Comparison of ENCODE assay signal across 17 cellular contexts in genomic region chr10:72098301-72099053, GRCh38. TPM values are rescaled to one million over a fixed set of nuclear protein-coding genes. Genes with fewer than 3 reads are reported as not detected.
DNase-seq lines count a peak whose midpoint lies in the region; ATAC-seq, FAIRE-seq and TF ChIP-seq lines count a peak whose summit lies in the region.
"Had no signal": no experiment of that assay in that cellular context is flagged by ENCODE, and none has a peak within 500 bp of the region (broad histone marks: within the 10 kb centered on the region; RNA-seq: fewer than 3 reads in every experiment).

No MANE protein-coding gene starts in this region.

- in situ Hi-C loops in K562 (cut with MboI) = no loop called here

- TF ChIP-seq EP300 in A549 (IDR thresholded peaks at IDR 0.05) (no peak), K562 (IDR thresholded peaks at IDR 0.05; ENCODE audit: low read length) (peak; percentile 73)

- H3K9me3 ChIP-seq in A549 = no peaks in the 10 kb centered on the region
- no peaks in the 10 kb centered on the region for H3K9me3 ChIP-seq in K562 (replicated peaks; ENCODE audit: control insufficient read depth, insufficient read depth, low read depth, low read length)
- H3K9me3 ChIP-seq in mucosa of rectum (ENCODE audit: control insufficient read depth in 2 of 2, low read length in 2 of 2) = no peaks in the 10 kb centered on the region
- no peaks in the 10 kb centered on the region for H3K9me3 ChIP-seq in vagina
- H3K9me3 ChIP-seq: adrenal gland, gastrocnemius medialis had no signal

- no peaks in the 10 kb centered on the region for H3K9me1 ChIP-seq in K562 (ENCODE audit: control insufficient read depth, insufficient read depth, low read length)

- peaks cover 27% of the 10 kb centered on the region; the same call in 2 of the 3 replicates for H3K36me3 ChIP-seq in K562 (ENCODE audit: control insufficient read depth, insufficient read depth, low read length)
- H3K36me3 ChIP-seq in mucosa of rectum (ENCODE audit: control insufficient read depth in 2 of 2, insufficient read depth in 2 of 2, low read length in 2 of 2) = peaks cover 9 to 12% of the 10 kb centered on the region in 2 donors
- H3K36me3 ChIP-seq in vagina = peaks cover 0 to 24% of the 10 kb centered on the region in 2 donors

- H3K4me3 ChIP-seq in A549 (no peak overlapping the region), K562 (no peak overlapping the region), mucosa of rectum (ENCODE audit: low read length in 2 of 2) (no peak overlapping the region), vagina (no peak overlapping the region)
- H3K4me3 ChIP-seq: adrenal gland, gastrocnemius medialis had no signal

- POLR2A ChIA-PET in A549 (lab: Yijun Ruan, JAX) (interaction anchor here (0.8 to 0.9 kb wide), 2 partner anchors 34 to 73 kb away, joined by 4 to 6 read pairs; no protein-coding TSS in a partner anchor), HEK293T (lab: Yijun Ruan, JAX) (interaction anchor here (1.0 to 1.3 kb wide), 2 partner anchors 15 to 118 kb away, joined by 3 read pairs; no protein-coding TSS in a partner anchor), K562 (lab: Yijun Ruan, JAX) (interaction anchor here (0.7 to 1.8 kb wide), 12 partner anchors 8 to 1106 kb away, joined by 3 to 10 read pairs (median 4); partner anchors contain the start of gene ASCC1)

- H3K9ac ChIP-seq in K562 (ENCODE audit: insufficient read depth in 1 of 2, low read depth in 2 of 2, low read length in 2 of 2) (peak overlapping the region in 1 of 2 experiments; percentile 9; a peak in 1 of 4 replicates), mucosa of rectum (ENCODE audit: low read depth in 1 of 2, low read length in 2 of 2) (no peak overlapping the region)

- H4K20me1 ChIP-seq in K562 (replicated peaks; ENCODE audit: control insufficient read depth, insufficient read depth, low read length) = no peaks in the 10 kb centered on the region

- no peak for FAIRE-seq in A549 (lab: Jason Lieb, UNC)
- peak; percentile 69 for FAIRE-seq in K562 (lab: Jason Lieb, UNC)
- FAIRE-seq: GM19239, TTC549 had no signal

- no peaks in the 10 kb centered on the region for H3K27me3 ChIP-seq in K562 (ENCODE audit: control insufficient read depth in 2 of 2, insufficient read depth in 2 of 2, low read length in 2 of 2)
- no peaks in the 10 kb centered on the region for H3K27me3 ChIP-seq in mucosa of rectum (ENCODE audit: control insufficient read depth in 2 of 2, insufficient read depth in 2 of 2, low read length in 2 of 2)
- H3K27me3 ChIP-seq in vagina = no peaks in the 10 kb centered on the region
- H3K27me3 ChIP-seq: adrenal gland, gastrocnemius medialis had no signal

- ATAC-seq in A549 (0 out of 6 replicates have a peak, but pooled peaks of 1 of the 2 experiments have one; percentile 4), K562 (peak; percentile 70), HG03342 (IDR thresholded peaks at IDR 0.05; ENCODE audit: unreplicated experiment) (no peak), HG03457 (IDR thresholded peaks at IDR 0.05; ENCODE audit: unreplicated experiment) (no peak)
- ATAC-seq: gastrocnemius medialis had no signal

- H3K27ac ChIP-seq in A549 (peak overlapping the region; percentile 69 to 71), K562 (ENCODE audit: extremely low read depth, low read depth, low read length) (peak overlapping the region; percentile 63), mucosa of rectum (ENCODE audit: low read depth in 2 of 2, low read length in 2 of 2) (peak overlapping the region; percentile 24 to 77), vagina (no peak overlapping the region)
- H3K27ac ChIP-seq: gastrocnemius medialis had no signal

- intact Hi-C loops in K562 (cut with micrococcal nuclease) (no loop called here), vagina (cut with DNase I) (no loop called here)

- DNase-seq in A549 (ENCODE audit: low read depth in 1 of 2, low spot score in 1 of 2) (no peak), HEK293T (ENCODE audit: extremely low spot score) (no peak), K562 (ENCODE audit: extremely low read depth in 1 of 4, low spot score in 3 of 4) (peak in 2 of 4 experiments; percentile 42 to 69), vagina (ENCODE audit: extremely low spot score in 2 of 2) (no peak), C1 segment of cervical spinal cord (lab: John Stamatoyannopoulos, UW) (no peak)
- DNase-seq: activated CD4-positive, alpha-beta T cell treated with anti-CD3 and anti-CD28 coated beads, Interleukin-2, amount 50 U/mL, for 48 hours; activated T-cell treated with anti-CD3 and anti-CD28 coated beads, Interleukin-2, amount 50 U/mL, for 4 hours; AML-193; gastrocnemius medialis; Karpas-422; NCI-H1436 had no signal

- no peak overlapping the region for H2AFZ ChIP-seq in K562 (ENCODE audit: low read depth, low read length)

- H3K4me2 ChIP-seq in A549 = peak overlapping the region; percentile 63
- peak overlapping the region; percentile 23; the same call in 1 of the 2 replicates for H3K4me2 ChIP-seq in K562 (ENCODE audit: insufficient read depth, low read length)

- CTCF ChIA-PET in A549 (lab: Yijun Ruan, JAX) (interaction anchor here (0.6 to 1.9 kb wide), 6 partner anchors 15 to 1074 kb away, joined by 3 to 12 read pairs (median 4); no protein-coding TSS in a partner anchor), HEK293T (lab: Yijun Ruan, JAX) (interaction anchor here (0.9 kb wide), 1 partner anchor 10 kb away, joined by 3 read pairs; no protein-coding TSS in a partner anchor), K562 (lab: Yijun Ruan, JAX; ENCODE audit: low intra/inter-chr PET ratio) (no interaction called here)

- TF ChIP-seq RAD21 in A549 (conservative IDR thresholded peaks at IDR 0.05 in 1 of 2, IDR thresholded peaks at IDR 0.05 in 1 of 2) = no peak
- TF ChIP-seq RAD21 in K562 (CRISPR knock-in tag; conservative IDR thresholded peaks at IDR 0.05 in 1 of 2, IDR thresholded peaks at IDR 0.05 in 1 of 2) = no peak

- 48% methylated on average over 4 of the region's 4 CpGs for WGBS in A549 (ENCODE audit: missing lambda C conversion rate)
- 40% methylated on average over 4 of the region's 4 CpGs for WGBS in K562 (ENCODE audit: insufficient coverage, low coverage, missing lambda C conversion rate)

- peaks cover 48% of the 10 kb centered on the region for H3K4me1 ChIP-seq in A549
- peaks cover 15 to 37% of the 10 kb centered on the region in 2 experiments for H3K4me1 ChIP-seq in K562 (replicated peaks in 1 of 2; ENCODE audit: control insufficient read depth in 2 of 2, insufficient read depth in 2 of 2, low read length in 2 of 2)
- peaks cover 0 to 17% of the 10 kb centered on the region in 2 donors for H3K4me1 ChIP-seq in mucosa of rectum (ENCODE audit: control insufficient read depth in 2 of 2, insufficient read depth in 2 of 2, low read length in 2 of 2)
- no peaks in the 10 kb centered on the region for H3K4me1 ChIP-seq in vagina
- H3K4me1 ChIP-seq: gastrocnemius medialis had no signal

- TF ChIP-seq CTCF in A549 (IDR thresholded peaks at IDR 0.05) (no peak), K562 (IDR thresholded peaks at IDR 0.05 in 2 of 3, conservative IDR thresholded peaks at IDR 0.05 in 1 of 3; ENCODE audit: insufficient read depth in 2 of 3, low read depth in 1 of 3, low read length in 3 of 3) (no peak), vagina (IDR thresholded peaks at IDR 0.05) (no peak)

- BruUV-seq in K562 (replicated peaks; lab: Mats Ljungman, UMichigan) = no TSS peak

- TF ChIP-seq POLR2A in A549 (IDR thresholded peaks at IDR 0.05; ENCODE audit: low read length) (no peak), K562 (conservative IDR thresholded peaks at IDR 0.05) (no peak), vagina (IDR thresholded peaks at IDR 0.05) (no peak)

- H3K79me2 ChIP-seq in K562 (ENCODE audit: control insufficient read depth, insufficient read depth, low read length) = no peaks in the 10 kb centered on the region

TF ChIP-seq in A549, 52 proteins besides CTCF, POLR2A, EP300 and RAD21:
- 0 out of 2 replicates have a peak, but pooled peaks have one; percentile 54 for TF ChIP-seq EHMT2 (IDR thresholded peaks at IDR 0.05; ENCODE audit: low read depth)
- TF ChIP-seq ESRRA (IDR thresholded peaks at IDR 0.05; ENCODE audit: borderline replicate concordance, low read length) = no peak
TF ChIP-seq in A549: peak in this region for 1.

TF ChIP-seq in K562, 482 proteins besides CTCF, POLR2A, EP300 and RAD21 (continues in another document):
- TF ChIP-seq CBFA2T3 (IDR thresholded peaks at IDR 0.05) (peak; percentile 31; the same call in 1 of the 2 replicates), POU5F1 (IDR thresholded peaks at IDR 0.05; ENCODE audit: borderline replicate concordance, low read depth, low read length, partially characterized antibody) (no peak), DDX20 (tag; IDR thresholded peaks at IDR 0.05; ENCODE audit: low read depth) (no peak), CBFA2T2 (conservative IDR thresholded peaks at IDR 0.05) (no peak), POLR2B (IDR thresholded peaks at IDR 0.05; ENCODE audit: low read depth, partially characterized antibody) (no peak), CREB1 (IDR thresholded peaks at IDR 0.05) (peak; percentile 70), CREB1 (CRISPR knock-in tag; IDR thresholded peaks at IDR 0.05) (peak; percentile 86)

RNA-seq across cellular contexts. Expression of gene SPOCK2, which starts 10.1 kb away (rescaled TPM):
- 0.52 and 0.61 TPM in 2 replicates for polyA plus RNA-seq in A549 (2011; rRNA removed)
- 0.48 and 0.61 TPM in 2 replicates for polyA plus RNA-seq in A549 (2012; cell fraction: cytosol; rRNA removed)
- 4.0 and 4.8 TPM in 2 replicates for polyA plus RNA-seq in A549 (2012; cell fraction: nucleus; rRNA removed)
- polyA plus RNA-seq in A549 (2017; fragmentation: RNase III; extraction: RNeasy Plus Mini Kit Qiagen cat#74134 plus additional on column Dnase treatment) = 0.55 to 0.73 TPM (median 0.67 TPM) in 3 replicates
- 0.99 and 1.4 TPM in 2 replicates for polyA minus RNA-seq in A549 (2011; rRNA and poly(A)+ RNA removed)
- total RNA-seq in K562 (2011; cell fraction: chromatin; rRNA removed; ENCODE audit: low replicate concordance) = 0.46 and 1.2 TPM in 2 replicates
- 0.67 and 0.79 TPM in 2 replicates for total RNA-seq in K562 (2011; cell fraction: nucleolus; rRNA removed)
- total RNA-seq in K562 (2011; cell fraction: nucleoplasm; rRNA removed) = 0.59 and 1.1 TPM in 2 replicates
- 0.04 and 0.82 TPM in 2 replicates for total RNA-seq in K562 (2014; rRNA removed)
- 0.11 and 0.38 TPM in 2 replicates for total RNA-seq in K562 (2014; rRNA removed; fragmentation: Illumina TruSeq; extraction: Trizol)
- 0.11 and 0.19 TPM in 2 replicates for total RNA-seq in K562 (2015; rRNA removed; fragmentation: Illumina TruSeq; extraction: Trizol)
- total RNA-seq in K562 (2021) = 0.63 and 0.86 TPM in 2 replicates
- 0.04 and 0.09 TPM in 2 replicates for polyA plus RNA-seq in K562 (2011; rRNA removed)
- polyA plus RNA-seq in K562 (2011; cell fraction: cytosol; rRNA removed) = 0.04 and 0.31 TPM in 2 replicates
- polyA plus RNA-seq in K562 (2011; cell fraction: nucleus; rRNA removed) = 0.30 and 0.63 TPM in 2 replicates
- 0.17 and 0.46 TPM in 2 replicates for polyA plus RNA-seq in K562 (2012)
- polyA plus RNA-seq in K562 (2014; fragmentation: Illumina TruSeq; extraction: Trizol) = 0.08 and 0.09 TPM in 2 replicates
- not detected for polyA plus RNA-seq in K562 (2014; fragmentation: Nextera tagmentation; extraction: Ambion mirVana)
- 0.12 and 0.52 TPM in 2 replicates for polyA plus RNA-seq in K562 (2014; rRNA removed)
- 0.04 and 0.18 TPM in 2 replicates for polyA minus RNA-seq in K562 (2011; rRNA and poly(A)+ RNA removed)
- polyA minus RNA-seq in K562 (2011; cell fraction: cytosol; rRNA and poly(A)+ RNA removed) = not detected in 2 replicates
- polyA minus RNA-seq in K562 (2011; cell fraction: nucleus; rRNA and poly(A)+ RNA removed) = 0.27 and 0.44 TPM in 2 replicates
- 46.9 TPM for total RNA-seq in vagina

Comparison
In these comparisons a context has a peak if more than half of its experiments do, and no peak if none do; other contexts are left out.
1. RNA of gene SPOCK2, which starts 10.1 kb away (total RNA-seq): 46.9 TPM in vagina (single experiment); 0.04 to 1.2 TPM in K562; every median in the first group is over 10 times any median in the second.
2. Of the 35 proteins assayed by ChIP-seq in both K562 and A549: peak only in K562: EP300 and KDM1A; only in A549: EHMT2; in both: none; in neither: 30; mixed calls (peak in some experiments, not most) for 2.